In the genomic region with DNA sequence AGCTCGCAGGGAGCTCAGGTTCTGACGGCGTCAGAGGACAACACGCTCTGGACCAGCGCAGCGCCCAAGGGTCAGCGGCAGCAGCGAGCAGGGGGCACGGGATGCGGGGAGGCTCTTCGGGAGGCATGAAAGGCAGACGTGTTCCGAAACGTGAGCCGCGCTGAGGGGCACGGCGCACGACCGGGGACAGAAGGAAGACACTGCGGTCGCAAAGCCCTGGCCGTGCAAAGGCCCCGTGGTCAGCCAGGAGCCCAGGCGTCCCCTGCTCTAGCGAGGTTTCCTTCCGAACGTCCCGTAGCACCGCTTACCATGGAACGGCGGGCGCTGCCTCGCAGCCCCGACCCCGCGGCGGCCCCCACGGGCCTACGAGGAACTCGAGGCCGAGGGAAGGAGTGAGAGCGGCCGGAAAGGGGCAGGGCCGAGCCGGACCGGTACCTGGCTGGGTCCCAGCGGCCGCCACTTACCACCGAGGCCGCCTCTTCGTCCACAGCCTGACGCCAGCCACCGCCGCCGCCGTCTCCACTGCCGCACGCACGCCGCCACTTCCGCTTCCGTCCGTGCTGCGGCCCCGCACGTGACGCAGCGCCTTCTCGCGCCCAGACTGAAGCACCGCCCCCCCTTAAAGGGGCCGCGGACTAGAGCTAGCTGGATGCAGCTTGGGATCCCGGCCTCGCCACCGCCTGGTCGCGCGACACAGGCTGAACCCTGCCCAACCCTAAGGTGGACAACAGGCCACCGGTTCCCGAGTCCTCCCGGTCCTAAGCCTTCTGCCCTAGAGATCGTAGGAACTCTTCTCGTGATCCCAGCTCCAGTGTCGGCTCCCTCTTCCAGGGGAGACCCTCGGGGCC, we compare ENCODE assay signal across 8 cellular contexts. TPM values are rescaled to one million over a fixed set of nuclear protein-coding genes. Genes with fewer than 3 reads are reported as not detected.
DNase-seq lines count a peak whose midpoint lies in the region; ATAC-seq and TF ChIP-seq lines count a peak whose summit lies in the region.

No MANE protein-coding gene starts in this region.

- no peaks in the 10 kb centered on the region for H3K27me3 ChIP-seq in heart right ventricle
- no peaks in the 10 kb centered on the region for H3K27me3 ChIP-seq in upper lobe of right lung

- WGBS in adipose tissue, 3 donors = 0 to 1% (median 1%) methylated on average over 74 to 87 of the region's 87 CpGs
- WGBS in heart right ventricle, 2 donors = 0% methylated on average over 80 to 87 of the region's 87 CpGs

- no peaks in the 10 kb centered on the region for H3K9me3 ChIP-seq in heart right ventricle
- H3K9me3 ChIP-seq in upper lobe of right lung = no peaks in the 10 kb centered on the region

- peak; percentile 91 for TF ChIP-seq POLR2A in GM10847 (IDR thresholded peaks at IDR 0.05; ENCODE audit: extremely low read depth, insufficient read length)

- peak; percentile 76 for ATAC-seq in HG02623 (IDR thresholded peaks at IDR 0.05; ENCODE audit: unreplicated experiment)
- ATAC-seq in heart right ventricle = peak; percentile 87 to 96 (median 94)
- peak; percentile 96 for ATAC-seq in upper lobe of right lung

- H3K27ac ChIP-seq in adipose tissue (ENCODE audit: low read depth, low read length) (peak overlapping the region; percentile 85), heart right ventricle (peak overlapping the region; percentile 81 to 99 (median 95)), upper lobe of right lung (peak overlapping the region; percentile 93)

- H3K36me3 ChIP-seq in heart right ventricle (peaks cover 0 to 39% (median 4%) of the 10 kb centered on the region in 9 donors), upper lobe of right lung (peaks cover 22% of the 10 kb centered on the region)

- DNase-seq in NCI-H128 (lab: John Stamatoyannopoulos, UW; ENCODE audit: unreplicated experiment) = peak; percentile 85
- DNase-seq in SW480 (ENCODE audit: low spot score) = peak; percentile 80
- peak; percentile 91 to 92 for DNase-seq in heart right ventricle
- peak; percentile 88 to 99 (median 94) for DNase-seq in posterior cingulate gyrus
- DNase-seq in upper lobe of right lung = peak; percentile 96

- H3K4me3 ChIP-seq in heart right ventricle = peak overlapping the region; percentile 77 to 100 (median 92)
- peak overlapping the region; percentile 93 for H3K4me3 ChIP-seq in upper lobe of right lung

- TF ChIP-seq CTCF in heart right ventricle (IDR thresholded peaks at IDR 0.05) (peak in 2 of 9 donors; percentile 15 to 23), upper lobe of right lung (IDR thresholded peaks at IDR 0.05) (no peak)

- H3K4me1 ChIP-seq in heart right ventricle (peaks cover 26 to 67% (median 59%) of the 10 kb centered on the region in 9 donors), upper lobe of right lung (peaks cover 47% of the 10 kb centered on the region)

- intact Hi-C loops in heart right ventricle (cut with DNase I) (loop anchor here in 1 of 10 donors (2.0 kb wide), 1 partner anchor 27 kb away; a partner anchor contains a TSS), posterior cingulate gyrus (cut with DNase I) (no loop called here), upper lobe of right lung (cut with DNase I) (no loop called here)

RNA-seq across cellular contexts. Expression of a gene that starts 9.4 kb away (rescaled TPM):
- 10 to 100 TPM; 46.1 to 92.9 (median 59.2) TPM for polyA plus RNA-seq in adipose tissue
- total RNA-seq in heart right ventricle = 10 to 100 TPM; 45.1 to 68.0 (median 57.0) TPM
- polyA plus RNA-seq in heart right ventricle = 100 to 1,000 TPM in 1 of 2 donors, 10 to 100 TPM in 1; 93.6 to 185 TPM
- total RNA-seq in upper lobe of right lung = 76.1 TPM

RNA-seq across cellular contexts. Expression of a gene that starts 12.5 kb away (rescaled TPM):
- polyA plus RNA-seq in adipose tissue (10 to 100 TPM in 1 of 3 donors, 1 to 10 TPM in 2; 3.7 to 14.4 (median 9.8) TPM), heart right ventricle (1 to 10 TPM; 4.0 to 8.6 TPM)
- total RNA-seq in heart right ventricle (10 to 100 TPM in 4 of 10 donors, 1 to 10 TPM in 6; 5.0 to 13.4 (median 7.6) TPM), upper lobe of right lung (28.0 TPM)

RNA-seq across cellular contexts. Expression of a gene that starts 27.6 kb away (rescaled TPM):
- polyA plus RNA-seq in adipose tissue (10 to 100 TPM; 11.0 to 29.2 (median 23.5) TPM), heart right ventricle (10 to 100 TPM; 13.1 to 20.6 TPM)
- total RNA-seq in heart right ventricle (10 to 100 TPM; 13.1 to 20.1 (median 16.5) TPM), upper lobe of right lung (37.2 TPM)

RNA-seq across cellular contexts. Expression of a gene that starts 29.3 kb away (rescaled TPM):
- 1 to 10 TPM; 2.2 to 4.2 (median 4.2) TPM for polyA plus RNA-seq in adipose tissue
- total RNA-seq in heart right ventricle = 1 to 10 TPM in 9 of 10 donors, under 1 TPM in 1; 0.94 to 3.2 (median 1.4) TPM
- 1 to 10 TPM; 2.0 to 4.3 TPM for polyA plus RNA-seq in heart right ventricle
- 6.3 TPM for total RNA-seq in upper lobe of right lung

RNA-seq across cellular contexts. Expression of a gene that starts 29.3 kb away (rescaled TPM):
- polyA plus RNA-seq in adipose tissue (10 to 100 TPM; 18.7 to 29.2 (median 24.0) TPM), heart right ventricle (10 to 100 TPM; 17.0 to 22.1 TPM)
- total RNA-seq in heart right ventricle (10 to 100 TPM; 11.7 to 24.2 (median 14.4) TPM), upper lobe of right lung (73.2 TPM)

Comparison
In these comparisons a context has a peak if more than half of its experiments do, and no peak if none do; other contexts are left out.
1. Peak in every context shown above with its lines: DNase-seq, ATAC-seq, H3K4me3 ChIP-seq and H3K27ac ChIP-seq.